In genomic region chr9:137406876-137407589, GRCh38 we compare ENCODE assay signal across 1 cellular context.
TF ChIP-seq lines count a peak whose summit lies in the region.

No MANE protein-coding gene starts in this region.

TF ChIP-seq in K562, 482 proteins besides CTCF, POLR2A, EP300 and RAD21:
- TF ChIP-seq POLR3A (IDR thresholded peaks at IDR 0.05; ENCODE audit: borderline replicate concordance, extremely low read depth, insufficient read depth, insufficient read length), result no peak
- TF ChIP-seq MCM5 (IDR thresholded peaks at IDR 0.05; ENCODE audit: low read depth), result no peak
- no peak for TF ChIP-seq NFIC (IDR thresholded peaks at IDR 0.05)
- peak; percentile 33; the same call in 1 of the 2 replicates for TF ChIP-seq POLR2G (IDR thresholded peaks at IDR 0.05; ENCODE audit: low read depth, low read length)
- TF ChIP-seq ZNF124 (CRISPR knock-in tag; IDR thresholded peaks at IDR 0.05), result no peak
- TF ChIP-seq MTA2 (IDR thresholded peaks at IDR 0.05; ENCODE audit: low read depth), result no peak
- TF ChIP-seq ZBTB33 (CRISPR knock-in tag; IDR thresholded peaks at IDR 0.05), result peak; percentile 31; the same call in 1 of the 2 replicates
- no peak for TF ChIP-seq ZNF184 (CRISPR knock-in tag; IDR thresholded peaks at IDR 0.05)
- no peak for TF ChIP-seq RAD51 (IDR thresholded peaks at IDR 0.05; ENCODE audit: borderline replicate concordance, low read depth)
- no peak for TF ChIP-seq ZNF140 (CRISPR knock-in tag; IDR thresholded peaks at IDR 0.05)
